Comparison of ENCODE assay signal across 1 cellular context in the genomic region with DNA sequence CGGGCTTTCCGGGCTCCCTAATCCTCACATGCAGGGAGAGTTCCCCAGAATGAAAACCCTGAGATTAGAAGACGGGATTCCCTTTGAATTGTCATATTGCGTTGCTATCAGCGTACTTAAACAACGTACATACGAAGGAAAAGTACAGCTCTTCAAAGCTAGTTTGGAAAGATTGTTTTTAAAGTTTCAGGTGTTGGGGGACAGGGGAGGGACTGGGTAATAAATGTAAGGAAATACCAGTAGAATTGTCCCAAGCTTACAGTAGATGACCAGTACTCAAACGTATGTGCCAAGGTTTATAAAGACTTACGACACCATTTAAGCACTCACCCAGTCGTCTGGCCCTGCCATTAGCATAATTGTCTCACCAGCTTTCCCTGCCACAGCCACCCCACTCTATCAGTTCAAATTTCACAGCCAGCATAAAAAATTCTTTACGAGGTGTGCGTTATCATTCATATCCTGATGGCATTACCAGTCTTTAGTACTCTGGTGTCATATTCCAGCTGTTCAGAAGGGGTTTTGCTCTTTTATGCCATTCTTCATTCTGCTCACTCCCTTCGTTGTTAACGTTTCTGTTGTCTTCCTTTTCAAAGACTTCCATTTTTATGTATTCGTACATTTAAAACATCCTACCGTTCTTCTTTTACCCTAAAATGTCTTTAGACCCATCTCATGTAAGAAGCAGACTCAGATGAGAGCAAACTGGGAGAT.
TF ChIP-seq lines count a peak whose summit lies in the region.

No MANE protein-coding gene starts in this region.

TF ChIP-seq in HEK293, 187 proteins besides CTCF, POLR2A, EP300 and RAD21 (continued from another document and continues in another):
- no peak for TF ChIP-seq SP3 (tag by site-specific recombination; IDR thresholded peaks at IDR 0.05)
- TF ChIP-seq ZIC2 (tag by site-specific recombination; IDR thresholded peaks at IDR 0.05): no peak
- TF ChIP-seq ZSCAN18 (tag by site-specific recombination; IDR thresholded peaks at IDR 0.05): no peak
- peak; percentile 60 for TF ChIP-seq WT1 (tag by site-specific recombination; IDR thresholded peaks at IDR 0.05)
- TF ChIP-seq, protein P1, sequence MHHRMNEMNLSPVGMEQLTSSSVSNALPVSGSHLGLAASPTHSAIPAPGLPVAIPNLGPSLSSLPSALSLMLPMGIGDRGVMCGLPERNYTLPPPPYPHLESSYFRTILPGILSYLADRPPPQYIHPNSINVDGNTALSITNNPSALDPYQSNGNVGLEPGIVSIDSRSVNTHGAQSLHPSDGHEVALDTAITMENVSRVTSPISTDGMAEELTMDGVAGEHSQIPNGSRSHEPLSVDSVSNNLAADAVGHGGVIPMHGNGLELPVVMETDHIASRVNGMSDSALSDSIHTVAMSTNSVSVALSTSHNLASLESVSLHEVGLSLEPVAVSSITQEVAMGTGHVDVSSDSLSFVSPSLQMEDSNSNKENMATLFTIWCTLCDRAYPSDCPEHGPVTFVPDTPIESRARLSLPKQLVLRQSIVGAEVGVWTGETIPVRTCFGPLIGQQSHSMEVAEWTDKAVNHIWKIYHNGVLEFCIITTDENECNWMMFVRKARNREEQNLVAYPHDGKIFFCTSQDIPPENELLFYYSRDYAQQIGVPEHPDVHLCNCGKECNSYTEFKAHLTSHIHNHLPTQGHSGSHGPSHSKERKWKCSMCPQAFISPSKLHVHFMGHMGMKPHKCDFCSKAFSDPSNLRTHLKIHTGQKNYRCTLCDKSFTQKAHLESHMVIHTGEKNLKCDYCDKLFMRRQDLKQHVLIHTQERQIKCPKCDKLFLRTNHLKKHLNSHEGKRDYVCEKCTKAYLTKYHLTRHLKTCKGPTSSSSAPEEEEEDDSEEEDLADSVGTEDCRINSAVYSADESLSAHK (tag by site-specific recombination; IDR thresholded peaks at IDR 0.05): peak; percentile 49
- TF ChIP-seq KLF7 (tag by site-specific recombination; IDR thresholded peaks at IDR 0.05; ENCODE audit: borderline replicate concordance): no peak
- no peak for TF ChIP-seq ZNF510 (tag by site-specific recombination; IDR thresholded peaks at IDR 0.05; ENCODE audit: insufficient replicate concordance)
- no peak for TF ChIP-seq ZNF239 (tag by site-specific recombination; IDR thresholded peaks at IDR 0.05)
- no peak for TF ChIP-seq ZNF529 (tag by site-specific recombination; IDR thresholded peaks at IDR 0.05; ENCODE audit: insufficient replicate concordance)
- TF ChIP-seq, protein P2, sequence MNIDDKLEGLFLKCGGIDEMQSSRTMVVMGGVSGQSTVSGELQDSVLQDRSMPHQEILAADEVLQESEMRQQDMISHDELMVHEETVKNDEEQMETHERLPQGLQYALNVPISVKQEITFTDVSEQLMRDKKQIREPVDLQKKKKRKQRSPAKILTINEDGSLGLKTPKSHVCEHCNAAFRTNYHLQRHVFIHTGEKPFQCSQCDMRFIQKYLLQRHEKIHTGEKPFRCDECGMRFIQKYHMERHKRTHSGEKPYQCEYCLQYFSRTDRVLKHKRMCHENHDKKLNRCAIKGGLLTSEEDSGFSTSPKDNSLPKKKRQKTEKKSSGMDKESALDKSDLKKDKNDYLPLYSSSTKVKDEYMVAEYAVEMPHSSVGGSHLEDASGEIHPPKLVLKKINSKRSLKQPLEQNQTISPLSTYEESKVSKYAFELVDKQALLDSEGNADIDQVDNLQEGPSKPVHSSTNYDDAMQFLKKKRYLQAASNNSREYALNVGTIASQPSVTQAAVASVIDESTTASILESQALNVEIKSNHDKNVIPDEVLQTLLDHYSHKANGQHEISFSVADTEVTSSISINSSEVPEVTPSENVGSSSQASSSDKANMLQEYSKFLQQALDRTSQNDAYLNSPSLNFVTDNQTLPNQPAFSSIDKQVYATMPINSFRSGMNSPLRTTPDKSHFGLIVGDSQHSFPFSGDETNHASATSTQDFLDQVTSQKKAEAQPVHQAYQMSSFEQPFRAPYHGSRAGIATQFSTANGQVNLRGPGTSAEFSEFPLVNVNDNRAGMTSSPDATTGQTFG (tag by site-specific recombination; IDR thresholded peaks at IDR 0.05; ENCODE audit: borderline replicate concordance): no peak
- TF ChIP-seq ZNF362 (tag by site-specific recombination; IDR thresholded peaks at IDR 0.05): no peak
- no peak for TF ChIP-seq ZNF488 (tag by site-specific recombination; IDR thresholded peaks at IDR 0.05)
- no peak for TF ChIP-seq ZNF776 (tag by site-specific recombination; IDR thresholded peaks at IDR 0.05; ENCODE audit: borderline replicate concordance)
- no peak for TF ChIP-seq ZFHX2 (tag by site-specific recombination; conservative IDR thresholded peaks at IDR 0.05)
- no peak for TF ChIP-seq ZNF561 (tag by site-specific recombination; IDR thresholded peaks at IDR 0.05; ENCODE audit: borderline replicate concordance)
- no peak; the same call in 1 of the 2 replicates for TF ChIP-seq ZBTB21 (tag by site-specific recombination; IDR thresholded peaks at IDR 0.05)
- no peak for TF ChIP-seq ZNF621 (tag by site-specific recombination; IDR thresholded peaks at IDR 0.05)
- no peak for TF ChIP-seq ZNF830 (tag by site-specific recombination; IDR thresholded peaks at IDR 0.05; ENCODE audit: low read depth)
- TF ChIP-seq ZNF843 (tag by site-specific recombination; IDR thresholded peaks at IDR 0.05): peak; percentile 90
- no peak for TF ChIP-seq ZNF521 (tag by site-specific recombination; IDR thresholded peaks at IDR 0.05)
- TF ChIP-seq MZF1 (tag by site-specific recombination; IDR thresholded peaks at IDR 0.05; ENCODE audit: borderline replicate concordance): no peak
- no peak for TF ChIP-seq ZFP41 (tag by site-specific recombination; IDR thresholded peaks at IDR 0.05; ENCODE audit: borderline replicate concordance)
- no peak for TF ChIP-seq SCRT2 (tag by site-specific recombination; IDR thresholded peaks at IDR 0.05)
- TF ChIP-seq RBAK (tag by site-specific recombination; IDR thresholded peaks at IDR 0.05): no peak
- TF ChIP-seq SETDB1 (IDR thresholded peaks at IDR 0.05; ENCODE audit: insufficient read length, low read length): no peak
- no peak for TF ChIP-seq ZNF677 (tag by site-specific recombination; IDR thresholded peaks at IDR 0.05)
- TF ChIP-seq ZNF701 (tag by site-specific recombination; IDR thresholded peaks at IDR 0.05): no peak
- 0 out of 2 replicates have a peak, but pooled peaks have one; percentile 18 for TF ChIP-seq ZNF394 (tag by site-specific recombination; IDR thresholded peaks at IDR 0.05; ENCODE audit: borderline replicate concordance)
- TF ChIP-seq ZNF670 (tag by site-specific recombination; IDR thresholded peaks at IDR 0.05; ENCODE audit: low read depth): no peak
- TF ChIP-seq ZBTB1 (tag by site-specific recombination; IDR thresholded peaks at IDR 0.05): no peak
- peak; percentile 69 for TF ChIP-seq SP7 (tag by site-specific recombination; IDR thresholded peaks at IDR 0.05)
- no peak for TF ChIP-seq KLF16 (tag by site-specific recombination; IDR thresholded peaks at IDR 0.05)
- no peak for TF ChIP-seq ZNF560 (tag by site-specific recombination; IDR thresholded peaks at IDR 0.05; ENCODE audit: borderline replicate concordance)
- no peak for TF ChIP-seq ZNF624 (tag by site-specific recombination; IDR thresholded peaks at IDR 0.05)
- no peak for TF ChIP-seq ZBTB7A (tag by site-specific recombination; IDR thresholded peaks at IDR 0.05; ENCODE audit: low read depth)
- TF ChIP-seq ZNF155 (tag by site-specific recombination; IDR thresholded peaks at IDR 0.05): no peak
- no peak for TF ChIP-seq ZNF664 (tag by site-specific recombination; IDR thresholded peaks at IDR 0.05)
- TF ChIP-seq ZNF707 (tag by site-specific recombination; IDR thresholded peaks at IDR 0.05): no peak
- TF ChIP-seq ZNF629 (tag by site-specific recombination; IDR thresholded peaks at IDR 0.05): peak; percentile 80
- peak; percentile 76 for TF ChIP-seq IKZF3 (tag by site-specific recombination; IDR thresholded peaks at IDR 0.05)
- TF ChIP-seq ZNF184 (tag by site-specific recombination; IDR thresholded peaks at IDR 0.05): no peak
- no peak for TF ChIP-seq ZNF785 (tag by site-specific recombination; IDR thresholded peaks at IDR 0.05)
- TF ChIP-seq BCL11B (tag by site-specific recombination; IDR thresholded peaks at IDR 0.05; ENCODE audit: low read depth): no peak
- TF ChIP-seq ZNF76 (tag by site-specific recombination; IDR thresholded peaks at IDR 0.05; ENCODE audit: borderline replicate concordance, low read depth): no peak
- TF ChIP-seq ZNF350 (tag by site-specific recombination; IDR thresholded peaks at IDR 0.05): no peak
- TF ChIP-seq ZNF404 (tag by site-specific recombination; IDR thresholded peaks at IDR 0.05): no peak
- peak; percentile 78 for TF ChIP-seq ZNF600 (tag by site-specific recombination; IDR thresholded peaks at IDR 0.05)
- TF ChIP-seq GFI1B (tag by site-specific recombination; IDR thresholded peaks at IDR 0.05): no peak
- TF ChIP-seq ZNF16 (tag by site-specific recombination; IDR thresholded peaks at IDR 0.05; ENCODE audit: low read depth): no peak
- no peak for TF ChIP-seq ZNF280C (tag by site-specific recombination; IDR thresholded peaks at IDR 0.05)
- no peak for TF ChIP-seq ZNF175 (tag by site-specific recombination; IDR thresholded peaks at IDR 0.05)
- TF ChIP-seq HOXA7 (CRISPR knock-in tag; IDR thresholded peaks at IDR 0.05; ENCODE audit: borderline replicate concordance): no peak
- no peak for TF ChIP-seq ZBTB44 (tag by site-specific recombination; IDR thresholded peaks at IDR 0.05)
- no peak for TF ChIP-seq ZNF157 (tag by site-specific recombination; IDR thresholded peaks at IDR 0.05)
